20 cellular contexts compared by ENCODE assay signal in genomic region chr3:71074416-71074815, GRCh38.
A peak's percentile ranks its signal among the peaks of the same experiment; 100 is the strongest.
DNase-seq lines count a peak whose midpoint lies in the region; ATAC-seq and TF ChIP-seq lines count a peak whose summit lies in the region.
"Had no signal": no experiment of that assay in that cellular context is flagged by ENCODE, and none has a peak within 500 bp of the region (broad histone marks: within the 10 kb centered on the region; RNA-seq: fewer than 3 reads in every experiment).

No MANE protein-coding gene starts in this region.

- CTCF ChIA-PET in activated CD4-positive, alpha-beta memory T cell treated with anti-CD3 and anti-CD28 coated beads for 36 hours (lab: Charles Lee): interaction anchor here (1.2 kb wide), 1 partner anchor 15 kb away, joined by 3 read pairs; no protein-coding TSS in a partner anchor
- CTCF ChIA-PET in activated CD4-positive, alpha-beta memory T cell treated with anti-CD3 and anti-CD28 coated beads, Interleukin-2, amount 10 ng/mL, durations not matched to agents 7 days and 5 days (lab: Charles Lee): no interaction called here

- POLR2A ChIA-PET in activated CD4-positive, alpha-beta memory T cell treated with anti-CD3 and anti-CD28 coated beads for 36 hours (lab: Charles Lee): no interaction called here
- POLR2A ChIA-PET in activated CD4-positive, alpha-beta memory T cell treated with anti-CD3 and anti-CD28 coated beads, Interleukin-2, amount 10 ng/mL, durations not matched to agents 7 days and 5 days (lab: Charles Lee): interaction anchor here (1.0 kb wide), 1 partner anchor 13 kb away, joined by 3 read pairs; no protein-coding TSS in a partner anchor

- no peak overlapping the region for H3K4me3 ChIP-seq in fibroblast of mammary gland (ENCODE audit: control insufficient read depth, low read depth, low read length)
- H3K4me3 ChIP-seq: mucosa of descending colon, Peyer's patch, skin epidermis had no signal

- H3K36me3 Mint-ChIP-seq in activated CD4-positive, alpha-beta memory T cell treated with anti-CD3 and anti-CD28 coated beads for 36 hours: peaks cover 3% of the 10 kb centered on the region
- H3K36me3 Mint-ChIP-seq in activated CD4-positive, alpha-beta memory T cell treated with anti-CD3 and anti-CD28 coated beads, Interleukin-2, amount 10 ng/mL, durations not matched to agents 7 days and 5 days (ENCODE audit: low read depth): peaks cover 12% of the 10 kb centered on the region
- peaks cover 24% of the 10 kb centered on the region for H3K36me3 Mint-ChIP-seq in stimulated activated memory B cell treated with anti-CD40 and anti-IgM and Interleukin-4, amounts not matched to agents 10 μg/mL and 1 μg/mL and 100 μg/mL, for 72 hours

- no peak for ATAC-seq in stimulated activated memory B cell treated with anti-CD40 and anti-IgM and Interleukin-4, amounts not matched to agents 10 μg/mL and 1 μg/mL and 100 μg/mL, for 72 hours
- ATAC-seq in HG02571 (IDR thresholded peaks at IDR 0.05; ENCODE audit: unreplicated experiment) (no peak), GM19463 (IDR thresholded peaks at IDR 0.05; ENCODE audit: unreplicated experiment) (no peak)
- ATAC-seq: mucosa of descending colon had no signal

- no peaks in the 10 kb centered on the region for H3K9me3 Mint-ChIP-seq in activated CD4-positive, alpha-beta memory T cell treated with anti-CD3 and anti-CD28 coated beads for 36 hours
- H3K9me3 Mint-ChIP-seq in activated CD4-positive, alpha-beta memory T cell treated with anti-CD3 and anti-CD28 coated beads, Interleukin-2, amount 10 ng/mL, durations not matched to agents 7 days and 5 days: no peaks in the 10 kb centered on the region
- no peaks in the 10 kb centered on the region for H3K9me3 Mint-ChIP-seq in stimulated activated memory B cell treated with anti-CD40 and anti-IgM and Interleukin-4, amounts not matched to agents 10 μg/mL and 1 μg/mL and 100 μg/mL, for 72 hours
- H3K9me3 Mint-ChIP-seq: dendritic cell treated with granulocyte-macrophage colony-stimulating factor and Interleukin-4, amounts not matched to agents 40 ng/mL and 50 ng/mL, for 4 days; type B pancreatic cell had no signal

- no peaks in the 10 kb centered on the region for H3K27me3 Mint-ChIP-seq in activated CD4-positive, alpha-beta memory T cell treated with anti-CD3 and anti-CD28 coated beads for 36 hours
- H3K27me3 Mint-ChIP-seq in activated CD4-positive, alpha-beta memory T cell treated with anti-CD3 and anti-CD28 coated beads, Interleukin-2, amount 10 ng/mL, durations not matched to agents 7 days and 5 days: no peaks in the 10 kb centered on the region
- no peaks in the 10 kb centered on the region for H3K27me3 Mint-ChIP-seq in stimulated activated memory B cell treated with anti-CD40 and anti-IgM and Interleukin-4, amounts not matched to agents 10 μg/mL and 1 μg/mL and 100 μg/mL, for 72 hours
- H3K27me3 Mint-ChIP-seq: dendritic cell treated with granulocyte-macrophage colony-stimulating factor and Interleukin-4, amounts not matched to agents 40 ng/mL and 50 ng/mL, for 4 days; type B pancreatic cell had no signal

- H3K4me1 Mint-ChIP-seq in activated CD4-positive, alpha-beta memory T cell treated with anti-CD3 and anti-CD28 coated beads for 36 hours (ENCODE audit: low read depth): peaks cover 85% of the 10 kb centered on the region
- peaks cover 40% of the 10 kb centered on the region for H3K4me1 Mint-ChIP-seq in activated CD4-positive, alpha-beta memory T cell treated with anti-CD3 and anti-CD28 coated beads, Interleukin-2, amount 10 ng/mL, durations not matched to agents 7 days and 5 days
- peaks cover 79% of the 10 kb centered on the region for H3K4me1 Mint-ChIP-seq in stimulated activated memory B cell treated with anti-CD40 and anti-IgM and Interleukin-4, amounts not matched to agents 10 μg/mL and 1 μg/mL and 100 μg/mL, for 72 hours

- DNase-seq in activated CD4-positive, alpha-beta memory T cell treated with anti-CD3 and anti-CD28 coated beads for 36 hours: no peak
- no peak for DNase-seq in activated CD4-positive, alpha-beta memory T cell treated with anti-CD3 and anti-CD28 coated beads, Interleukin-2, amount 10 ng/mL, durations not matched to agents 7 days and 5 days
- DNase-seq in RKO (ENCODE audit: low spot score) (peak; percentile 14), fibroblast of mammary gland (ENCODE audit: low read depth) (peak; percentile 50), RPMI8226 (no peak)
- DNase-seq: activated effector memory CD4-positive, alpha-beta T cell treated with Interleukin-2 at 50 U/mL for 16 hours; C1 segment of cervical spinal cord; head of caudate nucleus; KBM-7; mucosa of descending colon; NCI-H1092 treated with DMSO at 0.1 percent for 48 hours; NCI-H774; Peyer's patch; SW 1271 had no signal

- peak overlapping the region; percentile 61 for H3K27ac Mint-ChIP-seq in activated CD4-positive, alpha-beta memory T cell treated with anti-CD3 and anti-CD28 coated beads for 36 hours
- no peak overlapping the region for H3K27ac Mint-ChIP-seq in activated CD4-positive, alpha-beta memory T cell treated with anti-CD3 and anti-CD28 coated beads, Interleukin-2, amount 10 ng/mL, durations not matched to agents 7 days and 5 days
- H3K27ac Mint-ChIP-seq in stimulated activated memory B cell treated with anti-CD40 and anti-IgM and Interleukin-4, amounts not matched to agents 10 μg/mL and 1 μg/mL and 100 μg/mL, for 72 hours: peak overlapping the region; percentile 93
- H3K27ac Mint-ChIP-seq: dendritic cell treated with granulocyte-macrophage colony-stimulating factor and Interleukin-4, amounts not matched to agents 40 ng/mL and 50 ng/mL, for 4 days had no signal

- TF ChIP-seq CTCF in fibroblast of mammary gland (conservative IDR thresholded peaks at IDR 0.05; ENCODE audit: control insufficient read depth, insufficient read depth, low read depth, low read length): no peak

- intact Hi-C loops in activated CD4-positive, alpha-beta memory T cell treated with anti-CD3 and anti-CD28 coated beads for 36 hours (cut with micrococcal nuclease): no loop called here

- H3K4me3 Mint-ChIP-seq in activated CD4-positive, alpha-beta memory T cell treated with anti-CD3 and anti-CD28 coated beads for 36 hours: no peak overlapping the region
- no peak overlapping the region for H3K4me3 Mint-ChIP-seq in activated CD4-positive, alpha-beta memory T cell treated with anti-CD3 and anti-CD28 coated beads, Interleukin-2, amount 10 ng/mL, durations not matched to agents 7 days and 5 days
- H3K4me3 Mint-ChIP-seq in stimulated activated memory B cell treated with anti-CD40 and anti-IgM and Interleukin-4, amounts not matched to agents 10 μg/mL and 1 μg/mL and 100 μg/mL, for 72 hours: no peak overlapping the region
- H3K4me3 Mint-ChIP-seq: dendritic cell treated with granulocyte-macrophage colony-stimulating factor and Interleukin-4, amounts not matched to agents 40 ng/mL and 50 ng/mL, for 4 days; type B pancreatic cell had no signal

Comparison
In these comparisons a context has a peak if more than half of its experiments do, and no peak if none do; other contexts are left out.
1. DNase-seq: peak in RKO (single experiment) and fibroblast of mammary gland (single experiment); none in activated CD4-positive, alpha-beta memory T cell treated with anti-CD3 and anti-CD28 coated beads for 36 hours (single experiment), activated CD4-positive, alpha-beta memory T cell treated with anti-CD3 and anti-CD28 coated beads, Interleukin-2, amount 10 ng/mL, durations not matched to agents 7 days and 5 days (single experiment) and RPMI8226 (single experiment).